Comparison of ENCODE assay signal across 1 cellular context in genomic region chr17:50719144-50719923, GRCh38.
A peak's percentile ranks its signal among the peaks of the same experiment; 100 is the strongest.
TF ChIP-seq lines count a peak whose summit lies in the region.

Gene LUC7L3, plus strand, starts transcription at chr17:50719603. Its CDS starts 130 bp downstream, at chr17:50719733.

TF ChIP-seq in HepG2, 621 proteins besides CTCF, POLR2A, EP300 and RAD21 (continued from another document and continues in another):
- TF ChIP-seq ZBTB40 (IDR thresholded peaks at IDR 0.05), result no peak
- peak; percentile 89 for TF ChIP-seq ZBTB40 (CRISPR knock-in tag; IDR thresholded peaks at IDR 0.05)
- TF ChIP-seq HMG20B (CRISPR knock-in tag; conservative IDR thresholded peaks at IDR 0.05), result peak; percentile 52; the same call in 1 of the 2 replicates
- no peak; the same call in 1 of the 2 replicates for TF ChIP-seq PRMT3 (CRISPR knock-in tag; IDR thresholded peaks at IDR 0.05; ENCODE audit: borderline replicate concordance, low read depth)
- 0 out of 2 replicates have a peak, but pooled peaks have one; percentile 16 for TF ChIP-seq E2F2 (CRISPR knock-in tag; IDR thresholded peaks at IDR 0.05; ENCODE audit: borderline replicate concordance)
- TF ChIP-seq ZBTB44 (CRISPR knock-in tag; IDR thresholded peaks at IDR 0.05), result 0 out of 2 replicates have a peak, but pooled peaks have one; percentile 69
- TF ChIP-seq YEATS2 (CRISPR knock-in tag; IDR thresholded peaks at IDR 0.05; ENCODE audit: borderline replicate concordance), result peak; percentile 94
- TF ChIP-seq ZFP90 (CRISPR knock-in tag; IDR thresholded peaks at IDR 0.05; ENCODE audit: borderline replicate concordance), result peak; percentile 62; the same call in 1 of the 2 replicates
- TF ChIP-seq JUNB (CRISPR knock-in tag; IDR thresholded peaks at IDR 0.05; ENCODE audit: borderline replicate concordance), result no peak; the same call in 1 of the 2 replicates
- peak; percentile 90; the same call in 1 of the 2 replicates for TF ChIP-seq ZBTB42 (CRISPR knock-in tag; IDR thresholded peaks at IDR 0.05)
- peak; percentile 89 for TF ChIP-seq ZMYM4 (CRISPR knock-in tag; IDR thresholded peaks at IDR 0.05)
- TF ChIP-seq TFAP4 (IDR thresholded peaks at IDR 0.05; ENCODE audit: borderline replicate concordance, low read depth), result peak; percentile 56; the same call in 1 of the 2 replicates
- TF ChIP-seq NFYB (CRISPR knock-in tag; IDR thresholded peaks at IDR 0.05), result no peak; the same call in 1 of the 2 replicates
- no peak for TF ChIP-seq DPF2 (CRISPR knock-in tag; IDR thresholded peaks at IDR 0.05; ENCODE audit: borderline replicate concordance, low read depth)
- peak; percentile 85 for TF ChIP-seq ZC3H13 (CRISPR knock-in tag; IDR thresholded peaks at IDR 0.05)
- TF ChIP-seq ATM (IDR thresholded peaks at IDR 0.05; ENCODE audit: borderline replicate concordance), result no peak
- TF ChIP-seq RELA (CRISPR knock-in tag; IDR thresholded peaks at IDR 0.05), result 0 out of 2 replicates have a peak, but pooled peaks have one; percentile 19
- TF ChIP-seq TEF (CRISPR knock-in tag; IDR thresholded peaks at IDR 0.05), result peak; percentile 10; the same call in 1 of the 2 replicates
- TF ChIP-seq ATF7 (IDR thresholded peaks at IDR 0.05), result no peak
- TF ChIP-seq ATF7 (CRISPR knock-in tag; IDR thresholded peaks at IDR 0.05), result peak; percentile 63; the same call in 1 of the 2 replicates
- no peak for TF ChIP-seq ZNF34 (CRISPR knock-in tag; IDR thresholded peaks at IDR 0.05; ENCODE audit: borderline replicate concordance)
- TF ChIP-seq ZNF317 (CRISPR knock-in tag; IDR thresholded peaks at IDR 0.05), result peak; percentile 55
- TF ChIP-seq ADNP (CRISPR knock-in tag; IDR thresholded peaks at IDR 0.05), result no peak
- TF ChIP-seq BHLHE40 (IDR thresholded peaks at IDR 0.05; ENCODE audit: low read length), result peak; percentile 15; the same call in 1 of the 2 replicates
- peak; percentile 71 for TF ChIP-seq ZNF691 (CRISPR knock-in tag; IDR thresholded peaks at IDR 0.05; ENCODE audit: borderline replicate concordance, low read depth)
- TF ChIP-seq THYN1 (CRISPR knock-in tag; IDR thresholded peaks at IDR 0.05; ENCODE audit: borderline replicate concordance, low read depth), result no peak
- TF ChIP-seq ZMAT5 (CRISPR knock-in tag; IDR thresholded peaks at IDR 0.05; ENCODE audit: borderline replicate concordance, low read depth), result no peak
- peak; percentile 10 for TF ChIP-seq JARID2 (CRISPR knock-in tag; IDR thresholded peaks at IDR 0.05; ENCODE audit: insufficient replicate concordance)
- TF ChIP-seq SALL1 (CRISPR knock-in tag; IDR thresholded peaks at IDR 0.05), result peak; percentile 94
- peak; percentile 97 for TF ChIP-seq ZXDC (CRISPR knock-in tag; IDR thresholded peaks at IDR 0.05)
- TF ChIP-seq ZNF276 (CRISPR knock-in tag; IDR thresholded peaks at IDR 0.05; ENCODE audit: low read depth), result 0 out of 2 replicates have a peak, but pooled peaks have one; percentile 54
- no peak for TF ChIP-seq CEBPZ (IDR thresholded peaks at IDR 0.05; ENCODE audit: low read length)
